Comparison of ENCODE assay signal across 6 cellular contexts in the genomic region with DNA sequence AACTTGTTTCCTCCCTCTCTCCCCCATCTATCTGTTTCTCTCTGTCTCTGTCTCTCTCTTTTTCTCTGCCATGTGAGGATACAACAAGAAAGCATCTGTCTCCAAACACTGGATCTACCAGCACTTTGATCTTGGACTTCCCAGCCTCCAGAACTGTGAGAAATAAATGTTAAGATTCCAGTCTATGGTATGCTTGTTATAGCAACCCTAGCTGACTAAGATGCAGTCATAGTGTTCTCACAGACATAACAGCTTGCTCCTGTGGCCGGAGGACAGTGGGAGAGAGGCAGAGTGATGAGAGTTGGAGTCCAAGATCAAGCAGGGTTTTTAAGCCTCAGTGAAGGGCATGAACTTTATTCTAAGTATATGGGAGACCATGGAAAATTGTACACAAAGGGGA. TPM values are rescaled to one million over a fixed set of nuclear protein-coding genes. Genes with fewer than 3 reads are reported as not detected.
"Had no signal": no experiment of that assay in that cellular context is flagged by ENCODE, and none has a peak within 500 bp of the region (broad histone marks: within the 10 kb centered on the region; RNA-seq: fewer than 3 reads in every experiment).

No MANE protein-coding gene starts in this region.

- H3K4me2 ChIP-seq: GM23338 had no signal

- ATAC-seq: GM23338 had no signal

- DNase-seq: H9, HCEC 1CT, KBM-7 had no signal

- H2AFZ ChIP-seq: GM23338 had no signal

- H3K4me3 ChIP-seq: GM23338 had no signal

RNA-seq across cellular contexts. Expression of gene NKX3-2, which starts 8.8 kb away (rescaled TPM):
- polyA plus RNA-seq: GM23338, H1, IgD-negative memory B cell had no signal
